In the genomic region with DNA sequence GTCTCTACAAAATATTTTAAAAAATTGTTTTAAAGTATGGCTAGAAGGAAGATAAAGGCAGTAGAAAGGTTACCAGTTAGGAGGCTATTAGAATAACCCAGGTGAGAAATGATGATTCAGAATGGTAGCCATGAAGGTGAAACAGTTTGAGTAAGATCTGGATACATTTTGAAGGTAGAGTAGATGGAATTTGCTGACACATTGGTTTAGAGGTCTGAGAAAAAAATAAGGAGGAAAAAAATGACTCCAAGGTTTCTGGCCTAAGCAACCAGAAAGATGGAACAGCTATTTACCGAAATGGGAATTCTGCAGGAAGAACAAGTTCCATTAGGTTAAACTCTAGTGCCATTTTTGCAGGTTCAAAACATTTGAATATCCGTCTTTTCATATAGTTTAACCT, we compare ENCODE assay signal across 13 cellular contexts.
"Had no signal": no experiment of that assay in that cellular context is flagged by ENCODE, and none has a peak within 500 bp of the region (broad histone marks: within the 10 kb centered on the region; RNA-seq: fewer than 3 reads in every experiment).

No MANE protein-coding gene starts in this region.

- H3K27ac ChIP-seq: ascending aorta, breast epithelium, gastrocnemius medialis, heart left ventricle, ovary, SJCRH30, stomach, testis, upper lobe of left lung had no signal

- H3K4me3 Mint-ChIP-seq: immature natural killer cell had no signal

- DNase-seq: activated CD4-positive, CD25-positive, alpha-beta regulatory T cell treated with anti-CD3 and anti-CD28 coated beads, Interleukin-2, amount 50 U/mL, for 72 hours; erythroblast; gastrocnemius medialis; heart left ventricle; immature natural killer cell; ovary; SJCRH30; stomach; testis; upper lobe of left lung had no signal

- H3K4me3 ChIP-seq: ascending aorta, breast epithelium, gastrocnemius medialis, heart left ventricle, ovary, SJCRH30, stomach, testis, upper lobe of left lung had no signal

- H3K27me3 ChIP-seq: ascending aorta, breast epithelium, gastrocnemius medialis, heart left ventricle, ovary, SJCRH30, stomach, testis, upper lobe of left lung had no signal

- H3K4me1 ChIP-seq: ascending aorta, breast epithelium, gastrocnemius medialis, SJCRH30, testis had no signal

- H3K36me3 Mint-ChIP-seq: immature natural killer cell had no signal

- H3K36me3 ChIP-seq: ascending aorta, breast epithelium, gastrocnemius medialis, heart left ventricle, ovary, SJCRH30, stomach, upper lobe of left lung had no signal

- H3K9me3 ChIP-seq: ascending aorta, breast epithelium, gastrocnemius medialis, heart left ventricle, ovary, SJCRH30, stomach, testis, upper lobe of left lung had no signal

- ATAC-seq: gastrocnemius medialis, heart left ventricle, sciatic nerve had no signal
